ENCODE assay signal across 18 cellular contexts in the genomic region with DNA sequence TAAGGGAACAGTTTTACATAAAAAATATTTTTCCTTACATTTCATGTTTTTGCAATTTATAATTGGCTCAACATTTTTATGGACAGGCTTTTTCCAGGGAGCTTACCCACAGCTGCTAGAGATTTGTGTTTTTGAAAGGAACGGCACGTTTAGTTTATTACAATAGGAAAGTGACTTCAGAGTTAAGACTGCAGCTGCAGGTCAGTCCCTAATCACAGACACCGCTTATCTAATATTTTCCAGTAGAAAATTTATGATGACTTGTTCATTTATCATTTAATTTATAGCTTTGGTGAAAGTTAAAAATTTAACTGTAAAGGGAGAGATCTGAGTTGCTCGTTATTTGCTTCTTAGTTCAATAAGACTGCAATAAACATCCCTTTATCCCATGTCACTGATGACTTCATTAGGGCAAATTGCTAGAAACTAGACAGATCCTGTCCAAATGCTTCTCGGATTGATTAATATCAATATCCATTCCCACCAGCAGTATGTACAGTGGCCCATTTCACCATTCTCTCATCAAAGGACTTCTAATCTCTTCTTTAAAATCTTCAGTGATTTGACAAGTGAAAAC.
DNase-seq lines count a peak whose midpoint lies in the region; ATAC-seq and TF ChIP-seq lines count a peak whose summit lies in the region.
"Had no signal": no experiment of that assay in that cellular context is flagged by ENCODE, and none has a peak within 500 bp of the region (broad histone marks: within the 10 kb centered on the region; RNA-seq: fewer than 3 reads in every experiment).

No MANE protein-coding gene starts in this region.

- no peaks in the 10 kb centered on the region for H3K27me3 ChIP-seq in SJCRH30
- no peaks in the 10 kb centered on the region for H3K27me3 ChIP-seq in osteoblast (ENCODE audit: insufficient read depth, low read length)
- H3K27me3 ChIP-seq: BLaER1 had no signal

- ATAC-seq in GM19351 (IDR thresholded peaks at IDR 0.05; ENCODE audit: unreplicated experiment): no peak
- ATAC-seq: GM23338 had no signal

- no peaks in the 10 kb centered on the region for H3K9me3 ChIP-seq in SJCRH30 (replicated peaks)
- H3K9me3 ChIP-seq in osteoblast (ENCODE audit: low read depth, low read length): no peaks in the 10 kb centered on the region
- H3K9me3 ChIP-seq: BLaER1 had no signal

- H4K20me1 ChIP-seq in osteoblast (ENCODE audit: insufficient read depth, low read length): no peaks in the 10 kb centered on the region
- H4K20me1 ChIP-seq: BLaER1 had no signal

- H3K4me2 ChIP-seq in osteoblast (ENCODE audit: insufficient read depth, low read length): peak overlapping the region; percentile 54
- H3K4me2 ChIP-seq: BLaER1, GM23338 had no signal

- POLR2A ChIA-PET in HEK293T (lab: Yijun Ruan, JAX): no interaction called here

- no peak overlapping the region for H3K27ac ChIP-seq in SJCRH30
- no peak overlapping the region for H3K27ac ChIP-seq in osteoblast (ENCODE audit: low read depth, low read length)
- H3K27ac ChIP-seq: BLaER1 had no signal

- H3K4me3 ChIP-seq in SJCRH30 (peak overlapping the region; percentile 14), osteoblast (ENCODE audit: insufficient read depth, low read length) (peak overlapping the region; percentile 34)
- H3K4me3 ChIP-seq: BLaER1, GM23338 had no signal

- no peaks in the 10 kb centered on the region for H3K36me3 ChIP-seq in SJCRH30
- no peaks in the 10 kb centered on the region for H3K36me3 ChIP-seq in osteoblast (ENCODE audit: insufficient read depth, low read length)
- H3K36me3 ChIP-seq: BLaER1 had no signal

- H3K4me1 ChIP-seq in SJCRH30: peaks cover 13% of the 10 kb centered on the region
- H3K4me1 ChIP-seq in osteoblast (ENCODE audit: insufficient read depth, low read length): no peaks in the 10 kb centered on the region
- H3K4me1 ChIP-seq: BLaER1 had no signal

- no peak for TF ChIP-seq CTCF in osteoblast (IDR thresholded peaks at IDR 0.05; ENCODE audit: extremely low read depth, low read depth, low read length)

- no peaks in the 10 kb centered on the region for H3K79me2 ChIP-seq in osteoblast (ENCODE audit: insufficient read depth, low read length)

- CTCF ChIA-PET in HEK293T (lab: Yijun Ruan, JAX): no interaction called here

- DNase-seq in AG20443 (ENCODE audit: low spot score): peak; percentile 11
- DNase-seq in HEK293T (ENCODE audit: extremely low spot score): no peak
- peak in 1 of 2 experiments; percentile 27 for DNase-seq in SJCRH30
- no peak for DNase-seq in osteoblast (ENCODE audit: insufficient read length, low spot score, missing footprints)
- DNase-seq in KBM-7: no peak
- DNase-seq in activated CD4-positive, alpha-beta T cell treated with anti-CD3 and anti-CD28 coated beads for 1 hour: no peak
- DNase-seq: ACHN; CD8-positive, alpha-beta memory T cell; Kasumi-1; NCI-H1417; NCI-H1930; NCI-H2171; NCI-H82; SIG-M5; SW 1271 had no signal

- in situ Hi-C loops in KBM-7 (cut with MboI; ENCODE audit: low pct_unique_long_range_greater_than_20kb, low sequenced_read_pairs): no loop called here

- H2AFZ ChIP-seq in osteoblast (ENCODE audit: low read length): peak overlapping the region; percentile 56
- H2AFZ ChIP-seq: GM23338 had no signal

TF ChIP-seq in HEK293T, 16 proteins besides CTCF, POLR2A, EP300 and RAD21:
- TF ChIP-seq FOXK2 (IDR thresholded peaks at IDR 0.05) (no peak), NFRKB (IDR thresholded peaks at IDR 0.05) (no peak), BHLHE40 (IDR thresholded peaks at IDR 0.05; ENCODE audit: borderline replicate concordance) (no peak), CTBP1 (IDR thresholded peaks at IDR 0.05; ENCODE audit: borderline replicate concordance) (no peak), PKNOX1 (IDR thresholded peaks at IDR 0.05) (peak; percentile 90)
TF ChIP-seq in HEK293T: peak in this region for 1.
